ENCODE assay signal across 18 cellular contexts in genomic region chr7:95002726-95003125, GRCh38.
A peak's percentile ranks its signal among the peaks of the same experiment; 100 is the strongest.
DNase-seq lines count a peak whose midpoint lies in the region; ATAC-seq and TF ChIP-seq lines count a peak whose summit lies in the region.
"Had no signal": no experiment of that assay in that cellular context is flagged by ENCODE, and none has a peak within 500 bp of the region (broad histone marks: within the 10 kb centered on the region; RNA-seq: fewer than 3 reads in every experiment).

No MANE protein-coding gene starts in this region.

- H3K36me3 ChIP-seq in A673 (ENCODE audit: insufficient read depth, low read length, poor library complexity, severe bottlenecking): no peaks in the 10 kb centered on the region
- H3K36me3 ChIP-seq in HEK293 (ENCODE audit: control insufficient read depth in 2 of 2, insufficient read depth in 1 of 2, low read length in 2 of 2): no peaks in the 10 kb centered on the region
- H3K36me3 ChIP-seq in mucosa of descending colon (ENCODE audit: low read depth): no peaks in the 10 kb centered on the region
- H3K36me3 ChIP-seq: BLaER1 had no signal

- H3K27me3 ChIP-seq in A673 (replicated peaks; ENCODE audit: insufficient read depth, low read depth, low read length, poor library complexity): no peaks in the 10 kb centered on the region
- H3K27me3 ChIP-seq: BLaER1 had no signal

- H3K27ac ChIP-seq in A673 (ENCODE audit: low read depth, low read length, poor library complexity, severe bottlenecking) (no peak overlapping the region), HEK293 (ENCODE audit: extremely low read depth, low read depth, low read length) (no peak overlapping the region)
- H3K27ac ChIP-seq: BLaER1, HL-60 had no signal

- POLR2A ChIA-PET in A673 (lab: Charles Lee; ENCODE audit: low non-redundant PET) (no interaction called here), HEK293 (lab: Yijun Ruan, JAX) (no interaction called here)

- no peak for TF ChIP-seq CTCF in A673 (conservative IDR thresholded peaks at IDR 0.05; ENCODE audit: low read depth, low read length)
- TF ChIP-seq CTCF in HEK293 (tag by site-specific recombination; IDR thresholded peaks at IDR 0.05): no peak
- TF ChIP-seq CTCF in astrocyte of the spinal cord (IDR thresholded peaks at IDR 0.05; ENCODE audit: low read depth, low read length): no peak
- TF ChIP-seq CTCF in mucosa of descending colon (IDR thresholded peaks at IDR 0.05): no peak

- CTCF ChIA-PET in A673 (lab: Charles Lee): no interaction called here
- CTCF ChIA-PET in HEK293 (lab: Yijun Ruan, JAX): interaction anchor here (0.9 kb wide), 1 partner anchor 28 kb away, joined by 3 read pairs; no protein-coding TSS in a partner anchor

- intact Hi-C loops in A673 (cut with micrococcal nuclease; ENCODE audit: unreplicated experiment): no loop called here
- intact Hi-C loops in mucosa of descending colon (cut with DNase I, micrococcal nuclease): no loop called here

- H3K4me3 ChIP-seq in A673 (ENCODE audit: low read depth, low read length, poor library complexity, severe bottlenecking) (no peak overlapping the region), HEK293 (ENCODE audit: low read depth, low read length) (no peak overlapping the region), astrocyte of the spinal cord (ENCODE audit: low read depth, low read length) (no peak overlapping the region), mucosa of descending colon (no peak overlapping the region)
- H3K4me3 ChIP-seq: BLaER1 had no signal

- ATAC-seq in mucosa of descending colon: peak; percentile 72

- H3K4me1 ChIP-seq in A673 (ENCODE audit: insufficient read depth, low read length, poor library complexity, severe bottlenecking) (no peaks in the 10 kb centered on the region), HEK293 (ENCODE audit: control insufficient read depth, insufficient read depth, low read length) (peaks cover 3% of the 10 kb centered on the region; the same call in 1 of the 2 replicates), mucosa of descending colon (ENCODE audit: low read depth) (peaks cover 9% of the 10 kb centered on the region)
- H3K4me1 ChIP-seq: BLaER1 had no signal

- no TSS peak for BruUV-seq in A673 (replicated peaks; lab: Mats Ljungman, UMichigan)

- no peaks in the 10 kb centered on the region for H3K9me3 ChIP-seq in A673 (ENCODE audit: low read depth, low read length, poor library complexity, severe bottlenecking)
- H3K9me3 ChIP-seq in HEK293 (ENCODE audit: control insufficient read depth, insufficient read depth, low read depth, low read length): no peaks in the 10 kb centered on the region
- H3K9me3 ChIP-seq in mucosa of descending colon: no peaks in the 10 kb centered on the region
- H3K9me3 ChIP-seq: BLaER1 had no signal

- in situ Hi-C loops in astrocyte of the spinal cord (cut with HindIII; ENCODE audit: low sequenced_read_pairs): no loop called here

- peak; percentile 11 for DNase-seq in A673 (ENCODE audit: low spot score)
- DNase-seq in astrocyte of the spinal cord (ENCODE audit: low read depth, low spot score): peak; percentile 1
- DNase-seq in mucosa of descending colon: peak in 1 of 3 donors; percentile 46
- no peak for DNase-seq in NCI-H1092 treated with DMSO at 0.1 percent for 48 hours (lab: John Stamatoyannopoulos, UW)
- no peak for DNase-seq in T-helper 2 cell
- no peak for DNase-seq in EL
- DNase-seq: CD4-positive, alpha-beta memory T cell; DMS79; IMR-90; NCI-H1048; NCI-H1436 treated with DMSO at 0.1 percent for 48 hours; NCI-H2029; NCI-H748 treated with DMSO at 0.1 percent for 48 hours; NK-92 treated with Interleukin-12 subunit alpha and Interleukin-12 subunit beta, amount 100 ng/mL, for 24 hours; RPMI8226 had no signal

TF ChIP-seq in HEK293, 187 proteins besides CTCF, POLR2A, EP300 and RAD21:
- peak; percentile 85 for TF ChIP-seq PRDM6 (tag by site-specific recombination; IDR thresholded peaks at IDR 0.05)
- no peak for TF ChIP-seq ZNF600 (tag by site-specific recombination; IDR thresholded peaks at IDR 0.05)
- TF ChIP-seq, protein P1, sequence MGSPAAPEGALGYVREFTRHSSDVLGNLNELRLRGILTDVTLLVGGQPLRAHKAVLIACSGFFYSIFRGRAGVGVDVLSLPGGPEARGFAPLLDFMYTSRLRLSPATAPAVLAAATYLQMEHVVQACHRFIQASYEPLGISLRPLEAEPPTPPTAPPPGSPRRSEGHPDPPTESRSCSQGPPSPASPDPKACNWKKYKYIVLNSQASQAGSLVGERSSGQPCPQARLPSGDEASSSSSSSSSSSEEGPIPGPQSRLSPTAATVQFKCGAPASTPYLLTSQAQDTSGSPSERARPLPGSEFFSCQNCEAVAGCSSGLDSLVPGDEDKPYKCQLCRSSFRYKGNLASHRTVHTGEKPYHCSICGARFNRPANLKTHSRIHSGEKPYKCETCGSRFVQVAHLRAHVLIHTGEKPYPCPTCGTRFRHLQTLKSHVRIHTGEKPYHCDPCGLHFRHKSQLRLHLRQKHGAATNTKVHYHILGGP (tag by site-specific recombination; IDR thresholded peaks at IDR 0.05): no peak
- peak; percentile 46; the same call in 1 of the 2 replicates for TF ChIP-seq ZNF335 (tag by site-specific recombination; conservative IDR thresholded peaks at IDR 0.05)
- TF ChIP-seq ZSCAN30 (tag by site-specific recombination; IDR thresholded peaks at IDR 0.05): 0 out of 2 replicates have a peak, but pooled peaks have one; percentile 44
- no peak for TF ChIP-seq ZNF404 (tag by site-specific recombination; IDR thresholded peaks at IDR 0.05)
- TF ChIP-seq ZNF416 (tag by site-specific recombination; IDR thresholded peaks at IDR 0.05): no peak
- TF ChIP-seq ZBTB17 (tag by site-specific recombination; IDR thresholded peaks at IDR 0.05): peak; percentile 40; the same call in 1 of the 2 replicates
- no peak for TF ChIP-seq REST (tag by site-specific recombination; IDR thresholded peaks at IDR 0.05)
- TF ChIP-seq MEIS1 (CRISPR knock-in tag; IDR thresholded peaks at IDR 0.05; ENCODE audit: borderline replicate concordance): no peak
- no peak for TF ChIP-seq SCRT2 (tag by site-specific recombination; IDR thresholded peaks at IDR 0.05)

Comparison
In these comparisons a context has a peak if more than half of its experiments do, and no peak if none do; other contexts are left out.
1. DNase-seq: peak in A673 (single experiment) and astrocyte of the spinal cord (single experiment); none in NCI-H1092 treated with DMSO at 0.1 percent for 48 hours (single experiment), T-helper 2 cell (0 of 5) and EL (single experiment).